24 cellular contexts compared by ENCODE assay signal in genomic region chr5:98563885-98564653, GRCh38.
"Had no signal": no experiment of that assay in that cellular context is flagged by ENCODE, and none has a peak within 500 bp of the region (broad histone marks: within the 10 kb centered on the region; RNA-seq: fewer than 3 reads in every experiment).

No MANE protein-coding gene starts in this region.

- H3K4me3 Mint-ChIP-seq: activated naive CD4-positive, alpha-beta T cell treated with anti-CD3 and anti-CD28 coated beads, Interleukin-2, amount 50 U/mL, for 24 hours; immature natural killer cell; memory B cell; naive B cell; neural crest cell had no signal

- H3K36me3 ChIP-seq: brain microvascular endothelial cell, esophagus muscularis mucosa, thyroid gland, upper lobe of right lung had no signal

- H3K27ac Mint-ChIP-seq: activated naive CD4-positive, alpha-beta T cell treated with anti-CD3 and anti-CD28 coated beads, Interleukin-2, amount 50 U/mL, for 24 hours; immature natural killer cell; memory B cell; progenitor cell of endocrine pancreas had no signal

- H3K4me1 Mint-ChIP-seq: activated naive CD4-positive, alpha-beta T cell treated with anti-CD3 and anti-CD28 coated beads, Interleukin-2, amount 50 U/mL, for 24 hours; immature natural killer cell; memory B cell; naive B cell had no signal

- H3K4me3 ChIP-seq: esophagus muscularis mucosa, thyroid gland, upper lobe of right lung had no signal

- H3K27me3 Mint-ChIP-seq: naive B cell, progenitor cell of endocrine pancreas had no signal

- H3K4me1 ChIP-seq: thyroid gland, upper lobe of right lung had no signal

- ATAC-seq: stimulated activated naive CD8-positive, alpha-beta T cell treated with anti-CD3 and anti-CD28 coated beads, Interleukin-15, Interleukin-2, amounts not matched to agents 100 U/mL and 50 U/mL, for 24 hours; upper lobe of right lung had no signal

- DNase-seq: activated CD4-positive, alpha-beta T cell treated with anti-CD3 and anti-CD28 coated beads for 1 hour; activated CD4-positive, alpha-beta T cell treated with anti-CD3 and anti-CD28 coated beads, Interleukin-2, amount 50 U/mL, for 1 hour; activated gamma-delta T cell treated with Interleukin-2 at 50 U/mL for 16 hours; activated T-cell treated with anti-CD3 and anti-CD28 coated beads, Interleukin-2, amount 50 U/mL, for 1 hour; anterior cingulate cortex; brain microvascular endothelial cell; caudate nucleus; dermis blood vessel endothelial cell; effector CD8-positive, alpha-beta T cell; immature natural killer cell; kidney glomerular epithelial cell; naive B cell; retina; stimulated activated CD4-positive, alpha-beta T cell treated with anti-CD3 and anti-CD28 coated beads, Interleukin-4, amount 100 ng/mL, for 24 hours; stimulated activated naive CD8-positive, alpha-beta T cell treated with anti-CD3 and anti-CD28 coated beads, Interleukin-15, Interleukin-2, amounts not matched to agents 100 U/mL and 50 U/mL, for 24 hours; substantia nigra; T-helper 9 cell; thyroid gland; upper lobe of right lung had no signal

- H3K27ac ChIP-seq: brain microvascular endothelial cell, esophagus muscularis mucosa, thyroid gland, upper lobe of right lung had no signal

- H3K9me3 Mint-ChIP-seq: activated naive CD4-positive, alpha-beta T cell treated with anti-CD3 and anti-CD28 coated beads, Interleukin-2, amount 50 U/mL, for 24 hours had no signal

- H3K9me3 ChIP-seq: esophagus muscularis mucosa, thyroid gland, upper lobe of right lung had no signal

- H3K27me3 ChIP-seq: brain microvascular endothelial cell, esophagus muscularis mucosa, thyroid gland, upper lobe of right lung had no signal

- H3K36me3 Mint-ChIP-seq: activated naive CD4-positive, alpha-beta T cell treated with anti-CD3 and anti-CD28 coated beads, Interleukin-2, amount 50 U/mL, for 24 hours; immature natural killer cell; memory B cell; naive B cell had no signal
